Comparison of ENCODE assay signal across 24 cellular contexts in genomic region chr1:212680691-212681090, GRCh38. TPM values are rescaled to one million over a fixed set of nuclear protein-coding genes. Genes with fewer than 3 reads are reported as not detected.
DNase-seq lines count a peak whose midpoint lies in the region; ATAC-seq and TF ChIP-seq lines count a peak whose summit lies in the region.
"Had no signal": no experiment of that assay in that cellular context is flagged by ENCODE, and none has a peak within 500 bp of the region (broad histone marks: within the 10 kb centered on the region; RNA-seq: fewer than 3 reads in every experiment).

No MANE protein-coding gene starts in this region.

- H3K27ac Mint-ChIP-seq in CD14-positive monocyte = peak overlapping the region in 6 of 7 donors; percentile 37 to 82 (median 78)
- no peak overlapping the region for H3K27ac Mint-ChIP-seq in T-helper 2 cell treated with Interferon-gamma antibody and Interleukin-4, amounts not matched to agents 5 μg/mL and 100 μg/mL, for 36 hours
- H3K27ac Mint-ChIP-seq: brain, nephron, type B pancreatic cell had no signal

- intact Hi-C loops in CD14-positive monocyte (cut with micrococcal nuclease) = no loop called here

- H3K36me3 Mint-ChIP-seq in CD14-positive monocyte = peaks cover 2% of the 10 kb centered on the region in 2 donors
- H3K36me3 Mint-ChIP-seq in T-helper 2 cell treated with Interferon-gamma antibody and Interleukin-4, amounts not matched to agents 5 μg/mL and 100 μg/mL, for 36 hours (ENCODE audit: low read depth) = peaks cover 3% of the 10 kb centered on the region
- H3K36me3 Mint-ChIP-seq: brain, type B pancreatic cell had no signal

- ATAC-seq in left lobe of liver = peak; percentile 72
- no peak for ATAC-seq in GM18498 (IDR thresholded peaks at IDR 0.05; ENCODE audit: unreplicated experiment)
- ATAC-seq: activated T-cell treated with anti-CD3 and anti-CD28 coated beads, Interleukin-2, amount 50 U/mL, for 4 hours had no signal

- H3K4me1 Mint-ChIP-seq in CD14-positive monocyte = peaks cover 79% of the 10 kb centered on the region
- H3K4me1 Mint-ChIP-seq in T-helper 2 cell treated with Interferon-gamma antibody and Interleukin-4, amounts not matched to agents 5 μg/mL and 100 μg/mL, for 36 hours (ENCODE audit: low read depth) = peaks cover 59% of the 10 kb centered on the region
- H3K4me1 Mint-ChIP-seq: nephron had no signal

- no peak for TF ChIP-seq CTCF in CD14-positive monocyte (IDR thresholded peaks at IDR 0.05)

- H3K4me3 Mint-ChIP-seq in CD14-positive monocyte = no peak overlapping the region
- no peak overlapping the region for H3K4me3 Mint-ChIP-seq in T-helper 2 cell treated with Interferon-gamma antibody and Interleukin-4, amounts not matched to agents 5 μg/mL and 100 μg/mL, for 36 hours
- H3K4me3 Mint-ChIP-seq: activated T-cell treated with anti-CD3 and anti-CD28 coated beads, Interleukin-2, amount 50 U/mL, for 4 hours; brain; nephron; type B pancreatic cell had no signal

- H3K9me3 Mint-ChIP-seq in CD14-positive monocyte = peaks cover 0 to 2% (median 0%) of the 10 kb centered on the region in 7 donors
- H3K9me3 Mint-ChIP-seq in T-helper 2 cell treated with Interferon-gamma antibody and Interleukin-4, amounts not matched to agents 5 μg/mL and 100 μg/mL, for 36 hours = no peaks in the 10 kb centered on the region
- H3K9me3 Mint-ChIP-seq: activated T-cell treated with anti-CD3 and anti-CD28 coated beads, Interleukin-2, amount 50 U/mL, for 4 hours; nephron; type B pancreatic cell had no signal

- no peak for DNase-seq in CD14-positive monocyte (ENCODE audit: low spot score)
- DNase-seq in DMS53 (lab: John Stamatoyannopoulos, UW) = peak; percentile 76
- DNase-seq in T-helper 2 cell treated with Interferon-gamma antibody and Interleukin-4, amounts not matched to agents 5 μg/mL and 100 μg/mL, for 36 hours (ENCODE audit: low spot score) = peak; percentile 55
- DNase-seq in left lobe of liver (ENCODE audit: low spot score) = no peak
- DNase-seq in COLO829 (ENCODE audit: low spot score) = no peak
- DNase-seq in T-helper 9 cell = no peak
- DNase-seq: activated naive CD4-positive, alpha-beta T cell treated with Interleukin-2 at 50 U/mL for 16 hours; activated T-cell treated with anti-CD3 and anti-CD28 coated beads, Interleukin-2, amount 50 U/mL, for 4 hours; cerebellar nuclear complex; DND-41; GM23248; Karpas-422; MV-4-11; NCI-H1694 treated with DMSO at 0.1 percent for 48 hours; NCI-H2171; NCI-H510A; ovary; small intestine; substantia nigra had no signal

- peaks cover 0 to 3% (median 1%) of the 10 kb centered on the region in 3 donors for H3K27me3 Mint-ChIP-seq in CD14-positive monocyte (ENCODE audit: low read depth in 3 of 3)
- H3K27me3 Mint-ChIP-seq in T-helper 2 cell treated with Interferon-gamma antibody and Interleukin-4, amounts not matched to agents 5 μg/mL and 100 μg/mL, for 36 hours (ENCODE audit: low read depth) = no peaks in the 10 kb centered on the region

RNA-seq across cellular contexts. Expression of gene BATF3, which starts 18.9 kb away (rescaled TPM):
- polyA plus RNA-seq in CD14-positive monocyte = 10 to 100 TPM; 15.1 to 34.7 TPM
- 0.28 TPM for total RNA-seq in left lobe of liver
- polyA plus RNA-seq: keratinocyte had no signal

Comparison
In these comparisons a context has a peak if more than half of its experiments do, and no peak if none do; other contexts are left out.
1. DNase-seq: peak in DMS53 (single experiment) and T-helper 2 cell treated with Interferon-gamma antibody and Interleukin-4, amounts not matched to agents 5 μg/mL and 100 μg/mL, for 36 hours (single experiment); none in CD14-positive monocyte (single experiment), left lobe of liver (single experiment), COLO829 (single experiment) and T-helper 9 cell (single experiment).